Comparison of ENCODE assay signal across 1 cellular context in the genomic region with DNA sequence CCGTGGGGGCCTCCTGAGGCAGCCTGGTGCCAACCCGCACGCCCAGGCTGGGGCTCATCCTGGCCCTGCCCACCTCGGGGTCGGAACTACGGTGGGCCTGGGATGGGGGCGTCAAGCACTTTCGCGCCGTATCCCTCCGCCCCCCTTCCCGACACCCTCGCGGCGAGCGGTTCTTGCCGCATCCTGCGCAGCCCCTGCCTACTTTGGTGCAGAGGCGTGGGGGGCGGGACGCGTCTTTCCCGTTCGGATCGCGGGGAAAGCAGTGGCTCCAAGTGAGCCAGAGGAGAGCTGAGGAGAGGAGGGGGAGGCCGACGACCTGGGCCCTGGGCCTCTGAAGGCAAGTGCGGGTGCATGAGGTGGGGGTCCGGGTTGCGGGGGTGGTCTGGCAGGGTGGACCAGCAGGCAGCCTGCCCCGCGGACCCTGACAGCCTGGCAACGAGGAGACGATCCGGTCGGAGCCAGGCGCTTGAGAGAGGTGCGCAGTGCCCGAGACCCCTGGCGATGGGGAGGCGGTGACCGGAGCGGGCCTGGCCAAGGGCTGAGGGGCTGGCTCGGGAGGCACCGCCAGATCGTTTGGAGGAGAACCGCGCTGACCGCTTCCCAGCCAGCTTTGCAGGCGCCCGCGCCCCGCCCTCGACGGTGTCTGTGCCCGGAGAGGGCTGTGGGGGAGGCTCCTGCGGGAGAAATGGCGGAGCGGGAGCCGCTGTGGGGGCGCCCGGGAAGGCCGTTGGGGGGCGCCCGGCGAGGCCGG.
TF ChIP-seq lines count a peak whose summit lies in the region.

A gene (plus strand): TSS at position 233 of the 751 bp plus-strand sequence. CDS start 2,422 bp downstream, outside the sequence.

TF ChIP-seq in HepG2, 621 proteins besides CTCF, POLR2A, EP300 and RAD21 (continued from another document and continues in another):
- TF ChIP-seq MZF1 (CRISPR knock-in tag; IDR thresholded peaks at IDR 0.05; ENCODE audit: borderline replicate concordance) (no peak), ZNF777 (CRISPR knock-in tag; IDR thresholded peaks at IDR 0.05) (peak; percentile 53; the same call in 1 of the 2 replicates), ZBTB7A (CRISPR knock-in tag; IDR thresholded peaks at IDR 0.05) (0 out of 2 replicates have a peak, but pooled peaks have one; percentile 42), SKI (IDR thresholded peaks at IDR 0.05; ENCODE audit: partially characterized antibody) (no peak), ZNF326 (CRISPR knock-in tag; IDR thresholded peaks at IDR 0.05; ENCODE audit: borderline replicate concordance) (no peak), SRSF4 (IDR thresholded peaks at IDR 0.05; ENCODE audit: low read depth, low read length, poor library complexity, severe bottlenecking) (no peak), HNRNPLL (IDR thresholded peaks at IDR 0.05; ENCODE audit: low read depth, low read length, poor library complexity, severe bottlenecking) (peak; percentile 92), HOXA3 (CRISPR knock-in tag; IDR thresholded peaks at IDR 0.05) (no peak), ZSCAN30 (CRISPR knock-in tag; IDR thresholded peaks at IDR 0.05) (no peak), ZSCAN31 (CRISPR knock-in tag; IDR thresholded peaks at IDR 0.05; ENCODE audit: low read depth) (no peak), SRSF1 (optimal IDR thresholded peaks at IDR 0.05; ENCODE audit: low read depth, low read length) (no peak), ZEB1 (IDR thresholded peaks at IDR 0.05; ENCODE audit: insufficient replicate concordance, low read depth) (no peak), FOXP1 (IDR thresholded peaks at IDR 0.05) (no peak), FOXP1 (CRISPR knock-in tag; IDR thresholded peaks at IDR 0.05) (no peak), NBN (conservative IDR thresholded peaks at IDR 0.05) (no peak), ZNF775 (CRISPR knock-in tag; IDR thresholded peaks at IDR 0.05; ENCODE audit: borderline replicate concordance) (no peak), ZNF3 (CRISPR knock-in tag; IDR thresholded peaks at IDR 0.05) (no peak), GPN1 (CRISPR knock-in tag; IDR thresholded peaks at IDR 0.05; ENCODE audit: borderline replicate concordance) (no peak), ZNF207 (IDR thresholded peaks at IDR 0.05; ENCODE audit: borderline replicate concordance) (no peak), ZNF292 (CRISPR knock-in tag; IDR thresholded peaks at IDR 0.05; ENCODE audit: borderline replicate concordance, low read depth) (no peak), FOXJ3 (CRISPR knock-in tag; IDR thresholded peaks at IDR 0.05; ENCODE audit: borderline replicate concordance) (no peak), HMGA1 (CRISPR knock-in tag; conservative IDR thresholded peaks at IDR 0.05) (no peak), ZNF75D (CRISPR knock-in tag; IDR thresholded peaks at IDR 0.05; ENCODE audit: borderline replicate concordance) (no peak), ZSCAN22 (CRISPR knock-in tag; IDR thresholded peaks at IDR 0.05) (no peak), SIX1 (CRISPR knock-in tag; IDR thresholded peaks at IDR 0.05; ENCODE audit: borderline replicate concordance) (no peak)
- TF ChIP-seq, protein P1, sequence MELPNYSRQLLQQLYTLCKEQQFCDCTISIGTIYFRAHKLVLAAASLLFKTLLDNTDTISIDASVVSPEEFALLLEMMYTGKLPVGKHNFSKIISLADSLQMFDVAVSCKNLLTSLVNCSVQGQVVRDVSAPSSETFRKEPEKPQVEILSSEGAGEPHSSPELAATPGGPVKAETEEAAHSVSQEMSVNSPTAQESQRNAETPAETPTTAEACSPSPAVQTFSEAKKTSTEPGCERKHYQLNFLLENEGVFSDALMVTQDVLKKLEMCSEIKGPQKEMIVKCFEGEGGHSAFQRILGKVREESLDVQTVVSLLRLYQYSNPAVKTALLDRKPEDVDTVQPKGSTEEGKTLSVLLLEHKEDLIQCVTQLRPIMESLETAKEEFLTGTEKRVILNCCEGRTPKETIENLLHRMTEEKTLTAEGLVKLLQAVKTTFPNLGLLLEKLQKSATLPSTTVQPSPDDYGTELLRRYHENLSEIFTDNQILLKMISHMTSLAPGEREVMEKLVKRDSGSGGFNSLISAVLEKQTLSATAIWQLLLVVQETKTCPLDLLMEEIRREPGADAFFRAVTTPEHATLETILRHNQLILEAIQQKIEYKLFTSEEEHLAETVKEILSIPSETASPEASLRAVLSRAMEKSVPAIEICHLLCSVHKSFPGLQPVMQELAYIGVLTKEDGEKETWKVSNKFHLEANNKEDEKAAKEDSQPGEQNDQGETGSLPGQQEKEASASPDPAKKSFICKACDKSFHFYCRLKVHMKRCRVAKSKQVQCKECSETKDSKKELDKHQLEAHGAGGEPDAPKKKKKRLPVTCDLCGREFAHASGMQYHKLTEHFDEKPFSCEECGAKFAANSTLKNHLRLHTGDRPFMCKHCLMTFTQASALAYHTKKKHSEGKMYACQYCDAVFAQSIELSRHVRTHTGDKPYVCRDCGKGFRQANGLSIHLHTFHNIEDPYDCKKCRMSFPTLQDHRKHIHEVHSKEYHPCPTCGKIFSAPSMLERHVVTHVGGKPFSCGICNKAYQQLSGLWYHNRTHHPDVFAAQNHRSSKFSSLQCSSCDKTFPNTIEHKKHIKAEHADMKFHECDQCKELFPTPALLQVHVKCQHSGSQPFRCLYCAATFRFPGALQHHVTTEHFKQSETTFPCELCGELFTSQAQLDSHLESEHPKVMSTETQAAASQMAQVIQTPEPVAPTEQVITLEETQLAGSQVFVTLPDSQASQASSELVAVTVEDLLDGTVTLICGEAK (IDR thresholded peaks at IDR 0.05), result no peak
- TF ChIP-seq, protein P1 (CRISPR knock-in tag; IDR thresholded peaks at IDR 0.05), result no peak
- TF ChIP-seq, protein P2, sequence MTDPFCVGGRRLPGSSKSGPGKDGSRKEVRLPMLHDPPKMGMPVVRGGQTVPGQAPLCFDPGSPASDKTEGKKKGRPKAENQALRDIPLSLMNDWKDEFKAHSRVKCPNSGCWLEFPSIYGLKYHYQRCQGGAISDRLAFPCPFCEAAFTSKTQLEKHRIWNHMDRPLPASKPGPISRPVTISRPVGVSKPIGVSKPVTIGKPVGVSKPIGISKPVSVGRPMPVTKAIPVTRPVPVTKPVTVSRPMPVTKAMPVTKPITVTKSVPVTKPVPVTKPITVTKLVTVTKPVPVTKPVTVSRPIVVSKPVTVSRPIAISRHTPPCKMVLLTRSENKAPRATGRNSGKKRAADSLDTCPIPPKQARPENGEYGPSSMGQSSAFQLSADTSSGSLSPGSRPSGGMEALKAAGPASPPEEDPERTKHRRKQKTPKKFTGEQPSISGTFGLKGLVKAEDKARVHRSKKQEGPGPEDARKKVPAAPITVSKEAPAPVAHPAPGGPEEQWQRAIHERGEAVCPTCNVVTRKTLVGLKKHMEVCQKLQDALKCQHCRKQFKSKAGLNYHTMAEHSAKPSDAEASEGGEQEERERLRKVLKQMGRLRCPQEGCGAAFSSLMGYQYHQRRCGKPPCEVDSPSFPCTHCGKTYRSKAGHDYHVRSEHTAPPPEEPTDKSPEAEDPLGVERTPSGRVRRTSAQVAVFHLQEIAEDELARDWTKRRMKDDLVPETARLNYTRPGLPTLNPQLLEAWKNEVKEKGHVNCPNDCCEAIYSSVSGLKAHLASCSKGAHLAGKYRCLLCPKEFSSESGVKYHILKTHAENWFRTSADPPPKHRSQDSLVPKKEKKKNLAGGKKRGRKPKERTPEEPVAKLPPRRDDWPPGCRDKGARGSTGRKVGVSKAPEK (CRISPR knock-in tag; IDR thresholded peaks at IDR 0.05; ENCODE audit: borderline replicate concordance), result no peak
- TF ChIP-seq, protein P3, sequence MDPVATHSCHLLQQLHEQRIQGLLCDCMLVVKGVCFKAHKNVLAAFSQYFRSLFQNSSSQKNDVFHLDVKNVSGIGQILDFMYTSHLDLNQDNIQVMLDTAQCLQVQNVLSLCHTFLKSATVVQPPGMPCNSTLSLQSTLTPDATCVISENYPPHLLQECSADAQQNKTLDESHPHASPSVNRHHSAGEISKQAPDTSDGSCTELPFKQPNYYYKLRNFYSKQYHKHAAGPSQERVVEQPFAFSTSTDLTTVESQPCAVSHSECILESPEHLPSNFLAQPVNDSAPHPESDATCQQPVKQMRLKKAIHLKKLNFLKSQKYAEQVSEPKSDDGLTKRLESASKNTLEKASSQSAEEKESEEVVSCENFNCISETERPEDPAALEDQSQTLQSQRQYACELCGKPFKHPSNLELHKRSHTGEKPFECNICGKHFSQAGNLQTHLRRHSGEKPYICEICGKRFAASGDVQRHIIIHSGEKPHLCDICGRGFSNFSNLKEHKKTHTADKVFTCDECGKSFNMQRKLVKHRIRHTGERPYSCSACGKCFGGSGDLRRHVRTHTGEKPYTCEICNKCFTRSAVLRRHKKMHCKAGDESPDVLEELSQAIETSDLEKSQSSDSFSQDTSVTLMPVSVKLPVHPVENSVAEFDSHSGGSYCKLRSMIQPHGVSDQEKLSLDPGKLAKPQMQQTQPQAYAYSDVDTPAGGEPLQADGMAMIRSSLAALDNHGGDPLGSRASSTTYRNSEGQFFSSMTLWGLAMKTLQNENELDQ (CRISPR knock-in tag; IDR thresholded peaks at IDR 0.05; ENCODE audit: borderline replicate concordance), result no peak
- TF ChIP-seq, protein P4, sequence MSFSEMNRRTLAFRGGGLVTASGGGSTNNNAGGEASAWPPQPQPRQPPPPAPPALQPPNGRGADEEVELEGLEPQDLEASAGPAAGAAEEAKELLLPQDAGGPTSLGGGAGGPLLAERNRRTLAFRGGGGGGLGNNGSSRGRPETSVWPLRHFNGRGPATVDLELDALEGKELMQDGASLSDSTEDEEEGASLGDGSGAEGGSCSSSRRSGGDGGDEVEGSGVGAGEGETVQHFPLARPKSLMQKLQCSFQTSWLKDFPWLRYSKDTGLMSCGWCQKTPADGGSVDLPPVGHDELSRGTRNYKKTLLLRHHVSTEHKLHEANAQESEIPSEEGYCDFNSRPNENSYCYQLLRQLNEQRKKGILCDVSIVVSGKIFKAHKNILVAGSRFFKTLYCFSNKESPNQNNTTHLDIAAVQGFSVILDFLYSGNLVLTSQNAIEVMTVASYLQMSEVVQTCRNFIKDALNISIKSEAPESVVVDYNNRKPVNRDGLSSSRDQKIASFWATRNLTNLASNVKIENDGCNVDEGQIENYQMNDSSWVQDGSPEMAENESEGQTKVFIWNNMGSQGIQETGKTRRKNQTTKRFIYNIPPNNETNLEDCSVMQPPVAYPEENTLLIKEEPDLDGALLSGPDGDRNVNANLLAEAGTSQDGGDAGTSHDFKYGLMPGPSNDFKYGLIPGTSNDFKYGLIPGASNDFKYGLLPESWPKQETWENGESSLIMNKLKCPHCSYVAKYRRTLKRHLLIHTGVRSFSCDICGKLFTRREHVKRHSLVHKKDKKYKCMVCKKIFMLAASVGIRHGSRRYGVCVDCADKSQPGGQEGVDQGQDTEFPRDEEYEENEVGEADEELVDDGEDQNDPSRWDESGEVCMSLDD (CRISPR knock-in tag; IDR thresholded peaks at IDR 0.05; ENCODE audit: borderline replicate concordance), result no peak
- TF ChIP-seq, protein P5, sequence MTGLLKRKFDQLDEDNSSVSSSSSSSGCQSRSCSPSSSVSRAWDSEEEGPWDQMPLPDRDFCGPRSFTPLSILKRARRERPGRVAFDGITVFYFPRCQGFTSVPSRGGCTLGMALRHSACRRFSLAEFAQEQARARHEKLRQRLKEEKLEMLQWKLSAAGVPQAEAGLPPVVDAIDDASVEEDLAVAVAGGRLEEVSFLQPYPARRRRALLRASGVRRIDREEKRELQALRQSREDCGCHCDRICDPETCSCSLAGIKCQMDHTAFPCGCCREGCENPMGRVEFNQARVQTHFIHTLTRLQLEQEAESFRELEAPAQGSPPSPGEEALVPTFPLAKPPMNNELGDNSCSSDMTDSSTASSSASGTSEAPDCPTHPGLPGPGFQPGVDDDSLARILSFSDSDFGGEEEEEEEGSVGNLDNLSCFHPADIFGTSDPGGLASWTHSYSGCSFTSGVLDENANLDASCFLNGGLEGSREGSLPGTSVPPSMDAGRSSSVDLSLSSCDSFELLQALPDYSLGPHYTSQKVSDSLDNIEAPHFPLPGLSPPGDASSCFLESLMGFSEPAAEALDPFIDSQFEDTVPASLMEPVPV (CRISPR knock-in tag; IDR thresholded peaks at IDR 0.05), result no peak
- TF ChIP-seq, protein P6, sequence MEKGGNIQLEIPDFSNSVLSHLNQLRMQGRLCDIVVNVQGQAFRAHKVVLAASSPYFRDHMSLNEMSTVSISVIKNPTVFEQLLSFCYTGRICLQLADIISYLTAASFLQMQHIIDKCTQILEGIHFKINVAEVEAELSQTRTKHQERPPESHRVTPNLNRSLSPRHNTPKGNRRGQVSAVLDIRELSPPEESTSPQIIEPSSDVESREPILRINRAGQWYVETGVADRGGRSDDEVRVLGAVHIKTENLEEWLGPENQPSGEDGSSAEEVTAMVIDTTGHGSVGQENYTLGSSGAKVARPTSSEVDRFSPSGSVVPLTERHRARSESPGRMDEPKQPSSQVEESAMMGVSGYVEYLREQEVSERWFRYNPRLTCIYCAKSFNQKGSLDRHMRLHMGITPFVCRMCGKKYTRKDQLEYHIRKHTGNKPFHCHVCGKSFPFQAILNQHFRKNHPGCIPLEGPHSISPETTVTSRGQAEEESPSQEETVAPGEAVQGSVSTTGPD (CRISPR knock-in tag; IDR thresholded peaks at IDR 0.05), result no peak
